ENCODE assay signal across 7 cellular contexts in genomic region chr9:6014668-6015270, GRCh38. TPM values are rescaled to one million over a fixed set of nuclear protein-coding genes. Genes with fewer than 3 reads are reported as not detected.
A peak's percentile ranks its signal among the peaks of the same experiment; 100 is the strongest.
DNase-seq lines count a peak whose midpoint lies in the region; ATAC-seq and TF ChIP-seq lines count a peak whose summit lies in the region.

No MANE protein-coding gene starts in this region.

- no peak for ATAC-seq in naive thymus-derived CD4-positive, alpha-beta T cell
- no peak for ATAC-seq in sciatic nerve

- DNase-seq in HAP-1 (ENCODE audit: low spot score in 2 of 2) (no peak), SJSA1 (ENCODE audit: low read depth in 1 of 2, low spot score in 2 of 2) (peak in 1 of 2 experiments; percentile 26), endothelial cell (ENCODE audit: low spot score) (no peak), C1 segment of cervical spinal cord (lab: John Stamatoyannopoulos, UW) (no peak), sciatic nerve (ENCODE audit: low spot score) (no peak)
- no peak for DNase-seq in naive thymus-derived CD4-positive, alpha-beta T cell
- no peak for DNase-seq in effector CD4-positive, alpha-beta T cell

- peak overlapping the region; percentile 85 for H3K27ac Mint-ChIP-seq in endothelial cell (ENCODE audit: unreplicated experiment)
- peak overlapping the region; percentile 91 to 100 (median 99) for H3K27ac Mint-ChIP-seq in naive thymus-derived CD4-positive, alpha-beta T cell

- H3K27me3 Mint-ChIP-seq in endothelial cell (ENCODE audit: unreplicated experiment) = peaks cover 2% of the 10 kb centered on the region
- no peaks in the 10 kb centered on the region for H3K27me3 Mint-ChIP-seq in naive thymus-derived CD4-positive, alpha-beta T cell

- H3K4me1 Mint-ChIP-seq in endothelial cell (ENCODE audit: unreplicated experiment) = peaks cover 19% of the 10 kb centered on the region
- peaks cover 14 to 52% (median 41%) of the 10 kb centered on the region in 7 donors for H3K4me1 Mint-ChIP-seq in naive thymus-derived CD4-positive, alpha-beta T cell

- peaks cover 3% of the 10 kb centered on the region for H3K36me3 Mint-ChIP-seq in endothelial cell (ENCODE audit: low read depth, unreplicated experiment)
- peaks cover 22 to 51% (median 46%) of the 10 kb centered on the region in 5 donors for H3K36me3 Mint-ChIP-seq in naive thymus-derived CD4-positive, alpha-beta T cell

- POLR2A ChIA-PET in naive thymus-derived CD4-positive, alpha-beta T cell (lab: Charles Lee) = interaction anchor here (0.6 to 3.5 kb wide), 13 partner anchors 8 to 743 kb away, joined by 3 to 37 read pairs (median 4); partner anchors contain the start of genes ERMP1, KDM4C, RIC1 and UHRF2

- H3K4me1 ChIP-seq in HAP-1 (peaks cover 8% of the 10 kb centered on the region), SJSA1 (replicated peaks) (peaks cover 7% of the 10 kb centered on the region)
- peaks cover 8 to 11% of the 10 kb centered on the region in 2 donors for H3K4me1 ChIP-seq in naive thymus-derived CD4-positive, alpha-beta T cell (ENCODE audit: control insufficient read depth in 2 of 2, insufficient read depth in 2 of 2, low read length in 2 of 2)

- H3K4me3 ChIP-seq in HAP-1 (peak overlapping the region; percentile 73), SJSA1 (peak overlapping the region; percentile 54)
- peak overlapping the region; percentile 65 for H3K4me3 ChIP-seq in naive thymus-derived CD4-positive, alpha-beta T cell (ENCODE audit: low read length)

- H3K27me3 ChIP-seq in HAP-1 (ENCODE audit: low read depth) = no peaks in the 10 kb centered on the region
- H3K27me3 ChIP-seq in SJSA1 (replicated peaks) = no peaks in the 10 kb centered on the region
- no peaks in the 10 kb centered on the region for H3K27me3 ChIP-seq in naive thymus-derived CD4-positive, alpha-beta T cell (ENCODE audit: control insufficient read depth in 2 of 2, insufficient read depth in 2 of 2, low read length in 2 of 2)

- CTCF ChIA-PET in naive thymus-derived CD4-positive, alpha-beta T cell (lab: Charles Lee) = interaction anchor here (0.7 to 1.4 kb wide), 4 partner anchors 8 to 1731 kb away, joined by 3 to 5 read pairs (median 4); no protein-coding TSS in a partner anchor

- no peak for TF ChIP-seq CTCF in endothelial cell (IDR thresholded peaks at IDR 0.05; ENCODE audit: unreplicated experiment)

- in situ Hi-C loops in HAP-1 (cut with MboI; ENCODE audit: low sequenced_read_pairs) = no loop called here

- H3K36me3 ChIP-seq in HAP-1 (replicated peaks) (peaks cover 17% of the 10 kb centered on the region), SJSA1 (peaks cover 6% of the 10 kb centered on the region)
- peaks cover 0 to 5% (median 0%) of the 10 kb centered on the region in 3 experiments for H3K36me3 ChIP-seq in naive thymus-derived CD4-positive, alpha-beta T cell (ENCODE audit: control insufficient read depth in 2 of 3, insufficient read depth in 3 of 3, low read length in 3 of 3)

- no peaks in the 10 kb centered on the region for H3K9me3 Mint-ChIP-seq in endothelial cell (ENCODE audit: unreplicated experiment)
- H3K9me3 Mint-ChIP-seq in naive thymus-derived CD4-positive, alpha-beta T cell = peaks cover 0 to 49% (median 21%) of the 10 kb centered on the region in 11 donors

- peak overlapping the region; percentile 96 for H3K4me3 Mint-ChIP-seq in endothelial cell (ENCODE audit: unreplicated experiment)
- peak overlapping the region; percentile 91 to 99 (median 96) for H3K4me3 Mint-ChIP-seq in naive thymus-derived CD4-positive, alpha-beta T cell

- H3K27ac ChIP-seq in SJSA1 = peak overlapping the region; percentile 73
- peak overlapping the region; percentile 75 for H3K27ac ChIP-seq in naive thymus-derived CD4-positive, alpha-beta T cell (ENCODE audit: low read depth, low read length)

- H3K9me3 ChIP-seq in HAP-1 (peaks cover 3% of the 10 kb centered on the region; the same call in 1 of the 2 replicates), SJSA1 (replicated peaks) (no peaks in the 10 kb centered on the region)
- H3K9me3 ChIP-seq in naive thymus-derived CD4-positive, alpha-beta T cell (ENCODE audit: control insufficient read depth in 2 of 3, low read length in 3 of 3) = peaks cover 0 to 3% (median 0%) of the 10 kb centered on the region in 3 experiments

- intact Hi-C loops in naive thymus-derived CD4-positive, alpha-beta T cell (cut with micrococcal nuclease) = loop anchor here (1.0 to 2.0 kb wide), 5 partner anchors 7 to 1336 kb away; partner anchors contain the start of genes CDC37L1 (in 1 of the 2) and RCL1 (in 1 of the 2)
- intact Hi-C loops in sciatic nerve (cut with DNase I) = no loop called here

RNA-seq across cellular contexts. Expression of gene RANBP6, which starts 0.7 kb away (rescaled TPM):
- total RNA-seq in SJSA1 (2014; rRNA removed; shearing (Covaris generic)) = 13.3 and 16.4 TPM in 2 replicates
- total RNA-seq in endothelial cell (ENCODE audit: unreplicated experiment) (19.1 TPM), sciatic nerve (13.2 TPM)
- total RNA-seq in naive thymus-derived CD4-positive, alpha-beta T cell = 10 to 100 TPM; 21.9 to 34.3 (median 30.3) TPM
- 10 to 100 TPM; 21.0 to 22.9 TPM for polyA plus RNA-seq in naive thymus-derived CD4-positive, alpha-beta T cell
